Comparison of ENCODE assay signal across 8 cellular contexts in genomic region chr2:96869281-96869823, GRCh38. TPM values are rescaled to one million over a fixed set of nuclear protein-coding genes. Genes with fewer than 3 reads are reported as not detected.
DNase-seq lines count a peak whose midpoint lies in the region; ATAC-seq and TF ChIP-seq lines count a peak whose summit lies in the region.

No MANE protein-coding gene starts in this region.

- H3K27ac Mint-ChIP-seq in activated naive CD4-positive, alpha-beta T cell treated with anti-CD3 and anti-CD28 coated beads, Interleukin-2, amount 10 ng/mL, durations not matched to agents 7 days and 5 days: no peak overlapping the region

- CTCF ChIA-PET in activated naive CD4-positive, alpha-beta T cell treated with anti-CD3 and anti-CD28 coated beads, Interleukin-2, amount 10 ng/mL, durations not matched to agents 7 days and 5 days (lab: Charles Lee): interaction anchor here (1.0 to 4.4 kb wide), 4 partner anchors 12 to 90 kb away, joined by 3 to 30 read pairs (median 15); partner anchors contain the start of gene ANKRD39

- ATAC-seq in HG03469 (IDR thresholded peaks at IDR 0.05; ENCODE audit: unreplicated experiment) (no peak), GM18858 (IDR thresholded peaks at IDR 0.05; ENCODE audit: unreplicated experiment) (no peak)

- peaks cover 21% of the 10 kb centered on the region for H3K36me3 Mint-ChIP-seq in activated naive CD4-positive, alpha-beta T cell treated with anti-CD3 and anti-CD28 coated beads, Interleukin-2, amount 10 ng/mL, durations not matched to agents 7 days and 5 days

- H3K27ac ChIP-seq in skeletal muscle tissue (ENCODE audit: low read depth, low read length): peak overlapping the region; percentile 89

- H3K9me3 ChIP-seq in skeletal muscle tissue (ENCODE audit: control insufficient read depth in 3 of 3, low read length in 3 of 3): no peaks in the 10 kb centered on the region

- TF ChIP-seq CTCF in LNCaP clone FGC (IDR thresholded peaks at IDR 0.05; ENCODE audit: control insufficient read depth, extremely low read depth, insufficient read depth): no peak

- H3K4me1 Mint-ChIP-seq in activated naive CD4-positive, alpha-beta T cell treated with anti-CD3 and anti-CD28 coated beads, Interleukin-2, amount 10 ng/mL, durations not matched to agents 7 days and 5 days: peaks cover 42% of the 10 kb centered on the region

- H3K4me3 Mint-ChIP-seq in activated naive CD4-positive, alpha-beta T cell treated with anti-CD3 and anti-CD28 coated beads, Interleukin-2, amount 10 ng/mL, durations not matched to agents 7 days and 5 days: peak overlapping the region; percentile 85

- in situ Hi-C loops in T47D (cut with HindIII; ENCODE audit: low pct_unique_long_range_greater_than_20kb, low sequenced_read_pairs): no loop called here

- H3K9me3 Mint-ChIP-seq in activated naive CD4-positive, alpha-beta T cell treated with anti-CD3 and anti-CD28 coated beads, Interleukin-2, amount 10 ng/mL, durations not matched to agents 7 days and 5 days: no peaks in the 10 kb centered on the region

- peak overlapping the region; percentile 80 to 83 (median 83) for H3K9ac ChIP-seq in skeletal muscle tissue (ENCODE audit: low read depth in 1 of 3, low read length in 3 of 3)

- H3K27me3 Mint-ChIP-seq in activated naive CD4-positive, alpha-beta T cell treated with anti-CD3 and anti-CD28 coated beads, Interleukin-2, amount 10 ng/mL, durations not matched to agents 7 days and 5 days: peaks cover 47% of the 10 kb centered on the region

- H3K36me3 ChIP-seq in skeletal muscle tissue (ENCODE audit: control insufficient read depth in 3 of 3, insufficient read depth in 3 of 3, low read length in 3 of 3): peaks cover 23 to 26% (median 25%) of the 10 kb centered on the region in 3 donors

- DNase-seq in activated naive CD4-positive, alpha-beta T cell treated with anti-CD3 and anti-CD28 coated beads, Interleukin-2, amount 10 ng/mL, durations not matched to agents 7 days and 5 days: no peak
- DNase-seq in activated naive CD4-positive, alpha-beta T cell (lab: John Stamatoyannopoulos, UW): no peak
- DNase-seq in LNCaP clone FGC (ENCODE audit: low read depth): no peak
- DNase-seq in T47D (ENCODE audit: low read depth in 1 of 2, low spot score in 1 of 2): peak; percentile 58 to 83
- DNase-seq in iPS-NIHi7 (ENCODE audit: extremely low spot score): peak; percentile 69

- H3K4me1 ChIP-seq in skeletal muscle tissue (ENCODE audit: control insufficient read depth in 3 of 3, insufficient read depth in 3 of 3, low read length in 3 of 3): peaks cover 43 to 48% (median 47%) of the 10 kb centered on the region in 3 donors

- no peaks in the 10 kb centered on the region for H3K27me3 ChIP-seq in skeletal muscle tissue (ENCODE audit: control insufficient read depth in 3 of 3, insufficient read depth in 3 of 3, low read length in 3 of 3)

- H3K4me3 ChIP-seq in LNCaP clone FGC (ENCODE audit: low read depth, low read length) (peak overlapping the region; percentile 70), skeletal muscle tissue (ENCODE audit: low read length in 3 of 3) (peak overlapping the region; percentile 71 to 80 (median 71))

RNA-seq across cellular contexts. Expression of gene SEMA4C, which starts 0.5 kb away (rescaled TPM):
- total RNA-seq in skeletal muscle tissue: 29.7 TPM

RNA-seq across cellular contexts. Expression of gene ANKRD39, which starts 11.5 kb away (rescaled TPM):
- 3.7 TPM for total RNA-seq in skeletal muscle tissue

RNA-seq across cellular contexts. Expression of gene ANKRD23, which starts 25.5 kb away (rescaled TPM):
- total RNA-seq in skeletal muscle tissue: 5.2 TPM

RNA-seq across cellular contexts. Expression of gene CNNM3, which starts 53.3 kb away (rescaled TPM):
- 4.2 TPM for total RNA-seq in skeletal muscle tissue

Comparison
In these comparisons a context has a peak if more than half of its experiments do, and no peak if none do; other contexts are left out.
1. DNase-seq: peak in T47D (2 of 2) and iPS-NIHi7 (single experiment); none in activated naive CD4-positive, alpha-beta T cell treated with anti-CD3 and anti-CD28 coated beads, Interleukin-2, amount 10 ng/mL, durations not matched to agents 7 days and 5 days (single experiment), activated naive CD4-positive, alpha-beta T cell (0 of 4) and LNCaP clone FGC (single experiment).